ENCODE assay signal across 27 cellular contexts in genomic region chr1:151536499-151536898, GRCh38. TPM values are rescaled to one million over a fixed set of nuclear protein-coding genes. Genes with fewer than 3 reads are reported as not detected.
DNase-seq lines count a peak whose midpoint lies in the region; ATAC-seq, FAIRE-seq and TF ChIP-seq lines count a peak whose summit lies in the region.
"Had no signal": no experiment of that assay in that cellular context is flagged by ENCODE, and none has a peak within 500 bp of the region (broad histone marks: within the 10 kb centered on the region; RNA-seq: fewer than 3 reads in every experiment).

No MANE protein-coding gene starts in this region.

- TF ChIP-seq POLR2A in A549 (IDR thresholded peaks at IDR 0.05; ENCODE audit: low read length), result no peak

- no peak for DNase-seq in A549 (ENCODE audit: low read depth in 1 of 2, low spot score in 1 of 2)
- peak; percentile 37 for DNase-seq in M059J (ENCODE audit: low read depth)
- no peak for DNase-seq in neural crest cell (ENCODE audit: low read depth, low spot score)
- DNase-seq in AG08396 (ENCODE audit: low spot score), result no peak
- DNase-seq in NCI-H1436 treated with DMSO at 0.1 percent for 48 hours (lab: John Stamatoyannopoulos, UW), result no peak
- DNase-seq in GM10248 (ENCODE audit: extremely low spot score), result no peak
- DNase-seq in stimulated activated CD4-positive, alpha-beta T cell treated with anti-CD3 and anti-CD28 coated beads, Interleukin-4, amount 100 ng/mL, for 1 hour, result no peak
- DNase-seq: activated CD8-positive, alpha-beta T cell treated with anti-CD3 and anti-CD28 coated beads for 36 hours; central memory CD4-positive, alpha-beta T cell; DMS79; GF-D8; kidney; mucosa of descending colon; NCI-H1417 treated with DMSO at 0.1 percent for 48 hours; NCI-H2107; NCI-H446; NCI-H774; nephron progenitor cell; RPMI8226; stimulated activated naive CD8-positive, alpha-beta T cell treated with anti-CD3 and anti-CD28 coated beads, Interleukin-15, Interleukin-2, amounts not matched to agents 100 U/mL and 50 U/mL, for 24 hours had no signal

- ATAC-seq in A549, result no peak
- ATAC-seq: activated CD8-positive, alpha-beta T cell treated with anti-CD3 and anti-CD28 coated beads for 36 hours; mucosa of descending colon; stimulated activated naive CD8-positive, alpha-beta T cell treated with anti-CD3 and anti-CD28 coated beads, Interleukin-15, Interleukin-2, amounts not matched to agents 100 U/mL and 50 U/mL, for 24 hours had no signal

- CTCF ChIA-PET in A549 (lab: Yijun Ruan, JAX), result interaction anchor here (0.9 to 6.2 kb wide), 10 partner anchors 12 to 243 kb away, joined by 3 to 47 read pairs (median 9); no protein-coding TSS in a partner anchor
- CTCF ChIA-PET in GM10248 (lab: Yijun Ruan, JAX), result interaction anchor here (0.8 to 3.2 kb wide), 5 partner anchors 16 to 198 kb away, joined by 3 to 20 read pairs (median 3); no protein-coding TSS in a partner anchor

- TF ChIP-seq CTCF in A549 (IDR thresholded peaks at IDR 0.05) (no peak), neural crest cell (conservative IDR thresholded peaks at IDR 0.05) (no peak), GM10248 (IDR thresholded peaks at IDR 0.05; ENCODE audit: control extremely low read depth, extremely low read depth, low read depth, missing control alignments) (no peak)

- peaks cover 23% of the 10 kb centered on the region for H3K27me3 Mint-ChIP-seq in dendritic cell treated with granulocyte-macrophage colony-stimulating factor and Interleukin-4, amounts not matched to agents 40 ng/mL and 50 ng/mL, for 4 days
- peaks cover 11% of the 10 kb centered on the region for H3K27me3 Mint-ChIP-seq in neural crest cell (ENCODE audit: low read depth)

- H3K9me3 Mint-ChIP-seq in dendritic cell treated with granulocyte-macrophage colony-stimulating factor and Interleukin-4, amounts not matched to agents 40 ng/mL and 50 ng/mL, for 4 days, result no peaks in the 10 kb centered on the region
- no peaks in the 10 kb centered on the region for H3K9me3 Mint-ChIP-seq in neural crest cell
- H3K9me3 Mint-ChIP-seq: activated CD8-positive, alpha-beta T cell treated with anti-CD3 and anti-CD28 coated beads for 36 hours; activated T-helper 2 cell treated with anti-CD3 and anti-CD28 coated beads, Interferon-gamma antibody, Interleukin-2, Interleukin-4, amounts not matched to agents 10 μg/mL and 5 μg/mL and 100 μg/mL, durations not matched to agents 14 hours and 24 hours and 36 hours; nephron progenitor cell had no signal

- POLR2A ChIA-PET in A549 (lab: Yijun Ruan, JAX), result interaction anchor here (0.6 to 1.8 kb wide), 5 partner anchors 11 to 77 kb away, joined by 3 to 8 read pairs (median 4); partner anchors contain the start of gene POGZ
- POLR2A ChIA-PET in GM10248 (lab: Yijun Ruan, JAX), result no interaction called here

- FAIRE-seq in A549 (lab: Jason Lieb, UNC), result no peak
- FAIRE-seq: HTR-8/SVneo, kidney had no signal

- no peak overlapping the region for H3K4me3 Mint-ChIP-seq in dendritic cell treated with granulocyte-macrophage colony-stimulating factor and Interleukin-4, amounts not matched to agents 40 ng/mL and 50 ng/mL, for 4 days
- H3K4me3 Mint-ChIP-seq in neural crest cell, result peak overlapping the region; percentile 25
- H3K4me3 Mint-ChIP-seq: activated CD8-positive, alpha-beta T cell treated with anti-CD3 and anti-CD28 coated beads for 36 hours; activated naive CD8-positive, alpha-beta T cell; nephron progenitor cell had no signal

- no peak for TF ChIP-seq RAD21 in A549 (conservative IDR thresholded peaks at IDR 0.05 in 1 of 2, IDR thresholded peaks at IDR 0.05 in 1 of 2)

- H3K4me1 Mint-ChIP-seq in dendritic cell treated with granulocyte-macrophage colony-stimulating factor and Interleukin-4, amounts not matched to agents 40 ng/mL and 50 ng/mL, for 4 days (ENCODE audit: low read depth), result peaks cover 33% of the 10 kb centered on the region
- H3K4me1 Mint-ChIP-seq in neural crest cell, result peaks cover 31% of the 10 kb centered on the region

- H3K27ac Mint-ChIP-seq in dendritic cell treated with granulocyte-macrophage colony-stimulating factor and Interleukin-4, amounts not matched to agents 40 ng/mL and 50 ng/mL, for 4 days, result peak overlapping the region; percentile 13
- no peak overlapping the region for H3K27ac Mint-ChIP-seq in neural crest cell (ENCODE audit: unreplicated experiment)
- H3K27ac Mint-ChIP-seq: activated CD8-positive, alpha-beta T cell treated with anti-CD3 and anti-CD28 coated beads for 36 hours; activated naive CD8-positive, alpha-beta T cell; activated T-helper 2 cell treated with anti-CD3 and anti-CD28 coated beads, Interferon-gamma antibody, Interleukin-2, Interleukin-4, amounts not matched to agents 10 μg/mL and 5 μg/mL and 100 μg/mL, durations not matched to agents 14 hours and 24 hours and 36 hours; nephron progenitor cell had no signal

- H3K4me1 ChIP-seq in A549, result peaks cover 54% of the 10 kb centered on the region

- no peak for TF ChIP-seq EP300 in A549 (IDR thresholded peaks at IDR 0.05)

- H3K36me3 Mint-ChIP-seq in dendritic cell treated with granulocyte-macrophage colony-stimulating factor and Interleukin-4, amounts not matched to agents 40 ng/mL and 50 ng/mL, for 4 days (ENCODE audit: low read depth), result peaks cover 8% of the 10 kb centered on the region
- no peaks in the 10 kb centered on the region for H3K36me3 Mint-ChIP-seq in neural crest cell (ENCODE audit: low read depth)

- H3K9me3 ChIP-seq in A549, result no peaks in the 10 kb centered on the region
- H3K9me3 ChIP-seq: mucosa of descending colon, thoracic aorta, vagina had no signal

- H3K4me2 ChIP-seq in A549, result peak overlapping the region; percentile 53
- H3K4me2 ChIP-seq: KMS-11 had no signal

- H3K27ac ChIP-seq in A549, result peak overlapping the region; percentile 66 to 84
- H3K27ac ChIP-seq: KMS-11, thoracic aorta, vagina had no signal

- intact Hi-C loops in dendritic cell treated with granulocyte-macrophage colony-stimulating factor and Interleukin-4, amounts not matched to agents 40 ng/mL and 50 ng/mL, for 4 days (cut with micrococcal nuclease), result no loop called here

- no peak overlapping the region for H3K4me3 ChIP-seq in A549
- H3K4me3 ChIP-seq: mucosa of descending colon, thoracic aorta, vagina had no signal

- WGBS in A549 (ENCODE audit: missing lambda C conversion rate), result 93% methylated on average over 7 of the region's 7 CpGs

TF ChIP-seq in A549, 52 proteins besides CTCF, POLR2A, EP300 and RAD21:
- no peak for TF ChIP-seq EHMT2 (IDR thresholded peaks at IDR 0.05; ENCODE audit: low read depth)
- TF ChIP-seq ZNF302 (CRISPR knock-in tag; IDR thresholded peaks at IDR 0.05), result no peak
- TF ChIP-seq CBX8 (IDR thresholded peaks at IDR 0.05), result no peak
- TF ChIP-seq HEYL (CRISPR knock-in tag; IDR thresholded peaks at IDR 0.05), result no peak
- no peak for TF ChIP-seq HOXA7 (CRISPR knock-in tag; IDR thresholded peaks at IDR 0.05)
- TF ChIP-seq RNF2 (IDR thresholded peaks at IDR 0.05; ENCODE audit: borderline replicate concordance, low read depth), result no peak
- TF ChIP-seq TFCP2L1 (CRISPR knock-in tag; IDR thresholded peaks at IDR 0.05), result no peak
- TF ChIP-seq KDM1A (IDR thresholded peaks at IDR 0.05; ENCODE audit: low read depth), result no peak
- TF ChIP-seq ESRRA (IDR thresholded peaks at IDR 0.05; ENCODE audit: borderline replicate concordance, low read length), result no peak
- TF ChIP-seq ZFP36 (IDR thresholded peaks at IDR 0.05; ENCODE audit: borderline replicate concordance, partially characterized antibody), result no peak
- TF ChIP-seq SREBF2 (IDR thresholded peaks at IDR 0.05), result no peak
- no peak for TF ChIP-seq FOSB (CRISPR knock-in tag; IDR thresholded peaks at IDR 0.05)
- no peak for TF ChIP-seq KDM5A (IDR thresholded peaks at IDR 0.05)
- no peak for TF ChIP-seq HOXB13 (CRISPR knock-in tag; IDR thresholded peaks at IDR 0.05; ENCODE audit: low read depth)

RNA-seq across cellular contexts. Expression of gene TUFT1, which starts 3.6 kb away (rescaled TPM):
- polyA plus RNA-seq in A549 (2011; rRNA removed) (24.5 and 27.5 TPM in 2 replicates), A549 (2017; fragmentation: RNase III; extraction: RNeasy Plus Mini Kit Qiagen cat#74134 plus additional on column Dnase treatment) (21.1 to 31.1 TPM (median 26.7 TPM) in 3 replicates)
- 22.2 and 25.7 TPM in 2 replicates for polyA plus RNA-seq in A549 (2012; cell fraction: cytosol; rRNA removed)
- 27.5 and 41.8 TPM in 2 replicates for polyA plus RNA-seq in A549 (2012; cell fraction: nucleus; rRNA removed)
- polyA minus RNA-seq in A549 (2011; rRNA and poly(A)+ RNA removed), result 13.3 and 24.4 TPM in 2 replicates
- total RNA-seq in M059J (2014; rRNA removed; shearing (Covaris generic)), result 13.2 and 21.1 TPM in 2 replicates
- total RNA-seq in neural crest cell, result 7.5 TPM in 2 replicates

RNA-seq across cellular contexts. Expression of gene CGN, which starts 25.3 kb away (rescaled TPM):
- 1.8 and 2.1 TPM in 2 replicates for polyA plus RNA-seq in A549 (2011; rRNA removed)
- 0.69 and 0.71 TPM in 2 replicates for polyA plus RNA-seq in A549 (2012; cell fraction: cytosol; rRNA removed)
- polyA plus RNA-seq in A549 (2012; cell fraction: nucleus; rRNA removed), result 5.2 and 5.5 TPM in 2 replicates
- polyA plus RNA-seq in A549 (2017; fragmentation: RNase III; extraction: RNeasy Plus Mini Kit Qiagen cat#74134 plus additional on column Dnase treatment), result 2.3 to 3.0 TPM (median 2.4 TPM) in 3 replicates
- polyA minus RNA-seq in A549 (2011; rRNA and poly(A)+ RNA removed), result 1.8 and 4.2 TPM in 2 replicates
- total RNA-seq in M059J (2014; rRNA removed; shearing (Covaris generic)), result 0.52 and 1.5 TPM in 2 replicates
- 6.7 and 7.2 TPM in 2 replicates for total RNA-seq in neural crest cell
